In the genomic region with DNA sequence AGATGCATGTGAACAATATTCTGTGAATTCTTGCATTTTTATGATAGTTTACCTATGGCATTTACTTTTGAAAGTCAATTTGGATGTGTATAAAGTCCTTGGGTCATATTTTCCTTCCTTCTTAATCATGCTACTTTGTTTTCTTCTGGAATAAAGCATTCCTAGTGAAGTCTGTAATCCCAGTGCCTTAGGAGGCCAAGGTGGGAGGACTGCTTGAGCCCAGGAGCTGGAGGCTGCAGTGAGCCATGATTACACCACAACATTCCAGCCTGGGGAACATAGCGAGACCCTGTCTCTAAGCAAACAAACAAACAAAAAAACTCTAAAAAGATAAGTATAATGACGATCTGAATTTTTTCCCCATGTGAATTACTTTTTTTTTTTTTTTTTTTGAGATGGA, we compare ENCODE assay signal across 27 cellular contexts.
DNase-seq lines count a peak whose midpoint lies in the region; ATAC-seq and TF ChIP-seq lines count a peak whose summit lies in the region.
"Had no signal": no experiment of that assay in that cellular context is flagged by ENCODE, and none has a peak within 500 bp of the region (broad histone marks: within the 10 kb centered on the region; RNA-seq: fewer than 3 reads in every experiment).

No MANE protein-coding gene starts in this region.

- no peak overlapping the region for H3K23ac ChIP-seq in trophoblast cell (ENCODE audit: low read length)

- DNase-seq in trophoblast cell (peak; percentile 78 to 88), gastrocnemius medialis (no peak)
- DNase-seq: 8988T; ACHN; AML-193; BE2C; C1 segment of cervical spinal cord; Caco-2; Calu3; CD4-positive, alpha-beta memory T cell; CD4-positive, alpha-beta T cell; CD4-positive, CD25-positive, alpha-beta regulatory T cell; CD8-positive, alpha-beta memory T cell; CD8-positive, alpha-beta T cell; COR-L47; DMS 273 treated with DMSO at 0.1 percent for 48 hours; DMS153; DMS53; DMS79; DMS79 treated with DMSO at 0.1 percent for 48 hours; DND-41; EL had no signal

- no peak for TF ChIP-seq CTCF in gastrocnemius medialis (IDR thresholded peaks at IDR 0.05 in 4 of 5, conservative IDR thresholded peaks at IDR 0.05 in 1 of 5)

- H3K79me2 ChIP-seq in trophoblast cell (ENCODE audit: control insufficient read depth, insufficient read depth, low read length, poor library complexity), result no peaks in the 10 kb centered on the region

- H3K27ac ChIP-seq in trophoblast cell (ENCODE audit: low read depth, low read length), result no peak overlapping the region
- no peak overlapping the region for H3K27ac ChIP-seq in gastrocnemius medialis
- H3K27ac ChIP-seq: 22Rv1; A549; BLaER1; BLaER1 treated with 17β-estradiol and CSF1 and Interleukin-3, amounts not matched to agents 10 nM and 100 nM; C4-2B had no signal

- H3K36me3 ChIP-seq in trophoblast cell (ENCODE audit: control insufficient read depth in 1 of 2, insufficient read depth in 2 of 2, low read length in 2 of 2) (no peaks in the 10 kb centered on the region), gastrocnemius medialis (no peaks in the 10 kb centered on the region)
- H3K36me3 ChIP-seq: BE2C; BLaER1; BLaER1 treated with 17β-estradiol and CSF1 and Interleukin-3, amounts not matched to agents 10 nM and 100 nM had no signal

- H3K27me3 ChIP-seq in trophoblast cell (ENCODE audit: insufficient read depth, low read length) (no peaks in the 10 kb centered on the region), gastrocnemius medialis (no peaks in the 10 kb centered on the region)
- H3K27me3 ChIP-seq: BE2C; BLaER1; BLaER1 treated with 17β-estradiol and CSF1 and Interleukin-3, amounts not matched to agents 10 nM and 100 nM had no signal

- intact Hi-C loops in gastrocnemius medialis (cut with DNase I; ENCODE audit: low total_unique reads), result no loop called here

- no peak for ATAC-seq in gastrocnemius medialis
- ATAC-seq: A549; CD8-positive, alpha-beta T cell had no signal

- H3K14ac ChIP-seq in trophoblast cell (ENCODE audit: low read length), result no peak overlapping the region

- H2BK5ac ChIP-seq in trophoblast cell (ENCODE audit: low read depth, low read length, poor library complexity), result no peak overlapping the region

- H3K4me2 ChIP-seq in trophoblast cell (ENCODE audit: low read length), result no peak overlapping the region
- H3K4me2 ChIP-seq: A549; BLaER1; BLaER1 treated with 17β-estradiol and CSF1 and Interleukin-3, amounts not matched to agents 10 nM and 100 nM had no signal

- H4K12ac ChIP-seq in trophoblast cell (ENCODE audit: low read depth, low read length), result no peak overlapping the region

- H2BK120ac ChIP-seq in trophoblast cell (ENCODE audit: insufficient read depth, low read length, poor library complexity), result no peak overlapping the region

- in situ Hi-C loops in gastrocnemius medialis (cut with MboI; ENCODE audit: low sequenced_read_pairs in 4 of 4), result no loop called here

- no peak overlapping the region for H3K4ac ChIP-seq in trophoblast cell (ENCODE audit: low read depth, low read length)

- H3K9ac ChIP-seq in trophoblast cell (ENCODE audit: low read length), result no peak overlapping the region
- H3K9ac ChIP-seq: BLaER1; BLaER1 treated with 17β-estradiol and CSF1 and Interleukin-3, amounts not matched to agents 10 nM and 100 nM had no signal

- no CpG with 5 or more reads among the region's 2 CpGs for WGBS in trophoblast cell (ENCODE audit: extremely low coverage, insufficient coverage, insufficient read length)

- no peak overlapping the region for H2AK5ac ChIP-seq in trophoblast cell (ENCODE audit: low read length)

- no peaks in the 10 kb centered on the region for H3K4me1 ChIP-seq in trophoblast cell (ENCODE audit: control insufficient read depth in 1 of 2, insufficient read depth in 2 of 2, low read length in 2 of 2)
- peaks cover 0 to 3% of the 10 kb centered on the region in 2 donors for H3K4me1 ChIP-seq in gastrocnemius medialis
- H3K4me1 ChIP-seq: A549; BE2C; BLaER1; BLaER1 treated with 17β-estradiol and CSF1 and Interleukin-3, amounts not matched to agents 10 nM and 100 nM; Caco-2 had no signal

- no peak for TF ChIP-seq POLR2A in gastrocnemius medialis (IDR thresholded peaks at IDR 0.05)

- H3K18ac ChIP-seq in trophoblast cell (ENCODE audit: low read length), result no peak overlapping the region

- no peak overlapping the region for H3K4me3 ChIP-seq in trophoblast cell (ENCODE audit: low read depth, low read length)
- H3K4me3 ChIP-seq in gastrocnemius medialis, result no peak overlapping the region
- H3K4me3 ChIP-seq: A549; BLaER1; BLaER1 treated with 17β-estradiol and CSF1 and Interleukin-3, amounts not matched to agents 10 nM and 100 nM had no signal

- H3K79me1 ChIP-seq in trophoblast cell (ENCODE audit: low read length), result no peaks in the 10 kb centered on the region

- H3K9me3 ChIP-seq in trophoblast cell (ENCODE audit: insufficient read depth, low read depth, low read length) (no peaks in the 10 kb centered on the region), gastrocnemius medialis (no peaks in the 10 kb centered on the region)
- H3K9me3 ChIP-seq: A549 had no signal

- no peak overlapping the region for H4K8ac ChIP-seq in trophoblast cell (ENCODE audit: low read depth, low read length)

- no peak overlapping the region for H2AFZ ChIP-seq in trophoblast cell (ENCODE audit: insufficient read depth, low read length, poor library complexity)

- H2BK12ac ChIP-seq in trophoblast cell (ENCODE audit: low read length), result no peak overlapping the region

- H4K91ac ChIP-seq in trophoblast cell (ENCODE audit: low read depth, low read length), result no peak overlapping the region

Comparison
In these comparisons a context has a peak if more than half of its experiments do, and no peak if none do; other contexts are left out.
1. DNase-seq: peak in trophoblast cell (2 of 2); none in gastrocnemius medialis (0 of 2).